10 cellular contexts compared by ENCODE assay signal in genomic region chr4:183200453-183200852, GRCh38.
DNase-seq lines count a peak whose midpoint lies in the region; ATAC-seq, FAIRE-seq and TF ChIP-seq lines count a peak whose summit lies in the region.
"Had no signal": no experiment of that assay in that cellular context is flagged by ENCODE, and none has a peak within 500 bp of the region (broad histone marks: within the 10 kb centered on the region; RNA-seq: fewer than 3 reads in every experiment).

No MANE protein-coding gene starts in this region.

- H3K4me1 ChIP-seq in adrenal gland (replicated peaks in 1 of 2) (peaks cover 0 to 6% of the 10 kb centered on the region in 2 donors), right cardiac atrium (ENCODE audit: control insufficient read depth, insufficient read depth, low read length) (no peaks in the 10 kb centered on the region), stomach (peaks cover 0 to 17% (median 11%) of the 10 kb centered on the region in 4 donors)
- H3K4me1 ChIP-seq: parathyroid adenoma had no signal

- H3K4me3 ChIP-seq in adrenal gland (no peak overlapping the region), right cardiac atrium (ENCODE audit: low read length) (no peak overlapping the region), stomach (no peak overlapping the region)

- in situ Hi-C loops in KBM-7 (cut with MboI; ENCODE audit: low pct_unique_long_range_greater_than_20kb, low sequenced_read_pairs) = no loop called here

- no peaks in the 10 kb centered on the region for H3K36me3 ChIP-seq in adrenal gland (replicated peaks in 1 of 2)
- peaks cover 0 to 8% (median 0%) of the 10 kb centered on the region in 4 donors for H3K36me3 ChIP-seq in stomach

- no peak for TF ChIP-seq CTCF in adrenal gland (IDR thresholded peaks at IDR 0.05)
- no peak for TF ChIP-seq CTCF in stomach (IDR thresholded peaks at IDR 0.05)

- H3K27ac ChIP-seq in adrenal gland = no peak overlapping the region
- no peak overlapping the region for H3K27ac ChIP-seq in right cardiac atrium (ENCODE audit: low read length)
- H3K27ac ChIP-seq in stomach = peak overlapping the region in 1 of 5 donors; percentile 25
- H3K27ac ChIP-seq: parathyroid adenoma had no signal

- ATAC-seq in right cardiac atrium (peak; percentile 66 to 76), HG03139 (IDR thresholded peaks at IDR 0.05; ENCODE audit: unreplicated experiment) (no peak)

- no peaks in the 10 kb centered on the region for H3K27me3 ChIP-seq in adrenal gland
- H3K27me3 ChIP-seq in right cardiac atrium (ENCODE audit: control insufficient read depth, insufficient read depth) = no peaks in the 10 kb centered on the region
- H3K27me3 ChIP-seq in stomach = no peaks in the 10 kb centered on the region

- FAIRE-seq in H54 (lab: Jason Lieb, UNC) = peak; percentile 80

- DNase-seq in H54 (ENCODE audit: insufficient read length, low spot score) = peak; percentile 23
- peak; percentile 83 to 94 (median 91) for DNase-seq in adrenal gland
- peak; percentile 57 to 80 (median 79) for DNase-seq in right cardiac atrium
- DNase-seq in stomach = peak; percentile 79
- no peak for DNase-seq in activated CD4-positive, alpha-beta T cell treated with anti-CD3 and anti-CD28 coated beads, Interleukin-2, amount 50 U/mL, for 4 hours
- DNase-seq in RPMI8226 = no peak
- no peak for DNase-seq in KBM-7
- DNase-seq: activated CD4-positive, alpha-beta T cell treated with anti-CD3 and anti-CD28 coated beads for 48 hours had no signal

- TF ChIP-seq POLR2A in H54 (IDR thresholded peaks at IDR 0.05; ENCODE audit: low read depth, low read length) = no peak
- TF ChIP-seq POLR2A in adrenal gland (IDR thresholded peaks at IDR 0.05) = no peak
- no peak for TF ChIP-seq POLR2A in stomach (IDR thresholded peaks at IDR 0.05)

- WGBS in adrenal gland, 4 donors = 11 to 20% (median 14%) methylated on average over 4 of the region's 4 CpGs
- WGBS in right cardiac atrium = 7% methylated on average over 4 of the region's 4 CpGs
- WGBS in stomach, 5 donors = 9 to 23% (median 18%) methylated on average over 4 of the region's 4 CpGs

- H3K9me3 ChIP-seq in adrenal gland (replicated peaks in 1 of 3) (no peaks in the 10 kb centered on the region), right cardiac atrium (ENCODE audit: control insufficient read depth, low read length) (no peaks in the 10 kb centered on the region), stomach (no peaks in the 10 kb centered on the region)

- no peak for TF ChIP-seq EP300 in stomach (IDR thresholded peaks at IDR 0.05)

- intact Hi-C loops in adrenal gland (cut with DNase I) (no loop called here), right cardiac atrium (cut with DNase I) (no loop called here), stomach (cut with DNase I; ENCODE audit: low total_unique reads) (no loop called here)

Comparison
In these comparisons a context has a peak if more than half of its experiments do, and no peak if none do; other contexts are left out.
1. DNase-seq: peak in H54 (single experiment), adrenal gland (7 of 7), right cardiac atrium (3 of 3) and stomach (single experiment); none in activated CD4-positive, alpha-beta T cell treated with anti-CD3 and anti-CD28 coated beads, Interleukin-2, amount 50 U/mL, for 4 hours (0 of 2), RPMI8226 (single experiment) and KBM-7 (single experiment).